Comparison of ENCODE assay signal across 8 cellular contexts in genomic region chr17:63621684-63622570, GRCh38. TPM values are rescaled to one million over a fixed set of nuclear protein-coding genes. Genes with fewer than 3 reads are reported as not detected.
DNase-seq lines count a peak whose midpoint lies in the region; ATAC-seq and TF ChIP-seq lines count a peak whose summit lies in the region.

TSS of gene MAP3K3 (plus strand) at chr17:63622417. CDS start at chr17:63622760, 343 bp downstream.

- H3K4me3 ChIP-seq in AG09309 (ENCODE audit: control insufficient read depth, low read depth, low read length) (peak within 1 kb of the TSS; percentile 90), smooth muscle cell (peak within 1 kb of the TSS; percentile 87)

- H3K36me3 Mint-ChIP-seq in activated B cell treated with CpG ODN at 0.5 μM for 24 hours (ENCODE audit: low read depth) = peaks cover 6% of the 10 kb centered on the region

- peak within 1 kb of the TSS; percentile 41 for H3K9ac ChIP-seq in smooth muscle cell (ENCODE audit: low read depth)

- peaks cover 40% of the 10 kb centered on the region for H3K79me2 ChIP-seq in smooth muscle cell (ENCODE audit: low read depth)

- H3K9me3 Mint-ChIP-seq in activated B cell treated with CpG ODN at 0.5 μM for 24 hours = no peaks in the 10 kb centered on the region

- no peaks in the 10 kb centered on the region for H3K36me3 ChIP-seq in smooth muscle cell (ENCODE audit: low read depth)

- intact Hi-C loops in activated B cell treated with CpG ODN at 0.5 μM for 24 hours (cut with micrococcal nuclease) = loop anchor here (1.0 to 10.0 kb wide), 13 partner anchors 10 to 657 kb away; partner anchors contain the start of genes CCDC47, CYB561, DCAF7 and FTSJ3

- H3K9me3 ChIP-seq in smooth muscle cell (replicated peaks; ENCODE audit: low read depth) = no peaks in the 10 kb centered on the region

- in situ Hi-C loops in GM18951 (cut with MboI; ENCODE audit: low sequenced_read_pairs, unreplicated experiment) = no loop called here

- POLR2A ChIA-PET in activated B cell treated with CpG ODN at 0.5 μM for 24 hours (lab: Charles Lee) = interaction anchor here (0.6 to 4.6 kb wide), 29 partner anchors 10 to 1754 kb away, joined by 3 to 108 read pairs (median 6); partner anchors contain the start of genes CCDC47, CEP95, CYB561 and DCAF7

- peak; percentile 92 for ATAC-seq in HG03196 (IDR thresholded peaks at IDR 0.05; ENCODE audit: unreplicated experiment)
- ATAC-seq in activated B cell treated with CpG ODN at 0.5 μM for 24 hours (ENCODE audit: low read depth) = peak; percentile 89

- CTCF ChIA-PET in activated B cell treated with CpG ODN at 0.5 μM for 24 hours (lab: Charles Lee) = interaction anchor here (0.8 to 4.0 kb wide), 7 partner anchors 9 to 196 kb away, joined by 3 to 19 read pairs (median 6); no protein-coding TSS in a partner anchor

- peaks cover 33% of the 10 kb centered on the region for H3K4me1 Mint-ChIP-seq in activated B cell treated with CpG ODN at 0.5 μM for 24 hours

- H3K27me3 ChIP-seq in smooth muscle cell (ENCODE audit: low read depth) = no peaks in the 10 kb centered on the region

- peak within 1 kb of the TSS; percentile 91 for H3K27ac Mint-ChIP-seq in activated B cell treated with CpG ODN at 0.5 μM for 24 hours

- H3K4me2 ChIP-seq in smooth muscle cell = peak within 1 kb of the TSS; percentile 97

- peak; percentile 97 for TF ChIP-seq POLR2A in GM18951 (IDR thresholded peaks at IDR 0.05; ENCODE audit: extremely low read depth, insufficient read depth, insufficient read length)

- WGBS in smooth muscle cell (ENCODE audit: low lambda C conversion rate) = 1% methylated on average over 41 of the region's 75 CpGs

- no peaks in the 10 kb centered on the region for H3K27me3 Mint-ChIP-seq in activated B cell treated with CpG ODN at 0.5 μM for 24 hours

- DNase-seq in AG09309 (ENCODE audit: low read depth) (peak; percentile 99), NCI-H345 (lab: John Stamatoyannopoulos, UW) (peak; percentile 100), activated B cell treated with CpG ODN at 0.5 μM for 24 hours (peak; percentile 85), caudate nucleus (lab: John Stamatoyannopoulos, UW) (peak; percentile 85 to 100 (median 100)), iPS-NIHi7 (ENCODE audit: extremely low spot score) (peak; percentile 99), smooth muscle cell (lab: John Stamatoyannopoulos, UW; ENCODE audit: unreplicated experiment) (peak; percentile 95)

- peaks cover 40% of the 10 kb centered on the region for H4K20me1 ChIP-seq in smooth muscle cell (ENCODE audit: low read depth)

- H3K4me3 Mint-ChIP-seq in activated B cell treated with CpG ODN at 0.5 μM for 24 hours = peak within 1 kb of the TSS; percentile 95

- peak within 1 kb of the TSS; percentile 65 for H2AFZ ChIP-seq in smooth muscle cell (ENCODE audit: low read depth)

- TF ChIP-seq CTCF in AG09309 (IDR thresholded peaks at IDR 0.05; ENCODE audit: control insufficient read depth, insufficient read depth, low read depth, low read length, missing control alignments) (peak; percentile 10), activated B cell treated with CpG ODN at 0.5 μM for 24 hours (IDR thresholded peaks at IDR 0.05) (no peak), smooth muscle cell (IDR thresholded peaks at IDR 0.05; ENCODE audit: borderline replicate concordance, insufficient read depth, poor library complexity, severe bottlenecking) (no peak)

- H3K4me1 ChIP-seq in smooth muscle cell (ENCODE audit: low read depth) = peaks cover 11% of the 10 kb centered on the region

- peaks cover 3% of the 10 kb centered on the region for H3F3A ChIP-seq in smooth muscle cell (ENCODE audit: low read depth)

- H3K27ac ChIP-seq in caudate nucleus (ENCODE audit: low read depth, low read length) (peak within 1 kb of the TSS; percentile 81), smooth muscle cell (ENCODE audit: low read depth) (peak within 1 kb of the TSS; percentile 40)

RNA-seq across cellular contexts. Expression of gene MAP3K3, which starts in this region (rescaled TPM):
- total RNA-seq in activated B cell treated with CpG ODN at 0.5 μM for 24 hours = 32.5 and 32.9 TPM in 2 replicates
- 16.0 and 17.3 TPM in 2 replicates for total RNA-seq in smooth muscle cell
- polyA plus RNA-seq in smooth muscle cell = 23.6 and 23.8 TPM in 2 replicates

Comparison
In these comparisons a context has a peak if more than half of its experiments do, and no peak if none do; other contexts are left out.
1. Peak in every context shown above with its lines: DNase-seq, ATAC-seq, H3K4me3 ChIP-seq and H3K27ac ChIP-seq.